ENCODE assay signal across 8 cellular contexts in genomic region chr3:57164217-57164605, GRCh38. TPM values are rescaled to one million over a fixed set of nuclear protein-coding genes. Genes with fewer than 3 reads are reported as not detected.
A peak's percentile ranks its signal among the peaks of the same experiment; 100 is the strongest.
DNase-seq lines count a peak whose midpoint lies in the region; TF ChIP-seq lines count a peak whose summit lies in the region.

No MANE protein-coding gene starts in this region.

- H3K9ac ChIP-seq in mucosa of stomach (ENCODE audit: low read length) = no peak overlapping the region

- no peaks in the 10 kb centered on the region for H3K9me3 ChIP-seq in mucosa of stomach (ENCODE audit: control insufficient read depth, low read length)

- H3K27me3 ChIP-seq in dorsolateral prefrontal cortex (peaks cover 0 to 12% (median 0%) of the 10 kb centered on the region in 45 donors), mucosa of stomach (ENCODE audit: control insufficient read depth, insufficient read depth, low read length) (peaks cover 27% of the 10 kb centered on the region)

- H3K4me3 ChIP-seq in dorsolateral prefrontal cortex (peak overlapping the region; percentile 60 to 92 (median 80)), mucosa of stomach (ENCODE audit: low read length) (peak overlapping the region; percentile 41), urinary bladder (ENCODE audit: low read depth, low read length) (peak overlapping the region; percentile 70)

- peaks cover 13% of the 10 kb centered on the region for H3K4me1 ChIP-seq in mucosa of stomach (ENCODE audit: control insufficient read depth, insufficient read depth, low read length)
- peaks cover 2% of the 10 kb centered on the region for H3K4me1 ChIP-seq in urinary bladder (ENCODE audit: insufficient read depth)

- H3K27ac ChIP-seq in dorsolateral prefrontal cortex (peak overlapping the region in 4 of 59 donors; percentile 33 to 75 (median 50)), urinary bladder (ENCODE audit: low read depth) (no peak overlapping the region)

- TF ChIP-seq CTCF in dorsolateral prefrontal cortex (IDR thresholded peaks at IDR 0.05 in 54 of 56, conservative IDR thresholded peaks at IDR 0.05 in 2 of 56; ENCODE audit: low read depth in 1 of 56, partially characterized antibody in 56 of 56) = no peak

- intact Hi-C loops in dorsolateral prefrontal cortex (cut with DNase I) = loop anchor here in 1 of 2 donors (2.0 kb wide), 1 partner anchor 65 kb away; no protein-coding TSS in a partner anchor

- 4% methylated on average over 28 of the region's 28 CpGs for WGBS in urinary bladder

- H3K36me3 ChIP-seq in mucosa of stomach (ENCODE audit: control insufficient read depth, insufficient read depth, low read length) (no peaks in the 10 kb centered on the region), urinary bladder (ENCODE audit: insufficient read depth) (no peaks in the 10 kb centered on the region)

- DNase-seq in CD1c-positive myeloid dendritic cell (ENCODE audit: extremely low spot score) (peak; percentile 40), RPMI7951 (ENCODE audit: low read depth) (peak; percentile 46), dorsolateral prefrontal cortex (peak in 3 of 10 donors; percentile 40 to 62 (median 42)), cerebellum (ENCODE audit: low spot score) (no peak), SHP77 treated with DMSO at 0.1 percent for 48 hours (lab: John Stamatoyannopoulos, UW) (no peak), NCI-H146 treated with DMSO at 0.1 percent for 48 hours (lab: John Stamatoyannopoulos, UW; ENCODE audit: unreplicated experiment) (no peak)

RNA-seq across cellular contexts. Expression of gene IL17RD, which starts 0.9 kb away (rescaled TPM):
- 8.8 and 18.7 TPM in 2 replicates for total RNA-seq in RPMI7951 (2014; rRNA removed; shearing (Covaris generic))
- 10 to 100 TPM in 34 of 120 experiments, 1 to 10 TPM in 86; 4.1 to 18.6 (median 8.8) TPM for total RNA-seq in dorsolateral prefrontal cortex
- total RNA-seq in urinary bladder = 33.4 TPM
- polyA plus RNA-seq in urinary bladder = 6.3 TPM
- 29.3 TPM for total RNA-seq in cerebellum

RNA-seq across cellular contexts. Expression of gene HESX1, which starts 35.6 kb away (rescaled TPM):
- 1.9 and 2.5 TPM in 2 replicates for total RNA-seq in RPMI7951 (2014; rRNA removed; shearing (Covaris generic))
- total RNA-seq in dorsolateral prefrontal cortex = 1 to 10 TPM in 54 of 120 experiments, under 1 TPM in 34, not detected in 32; 0.43 to 4.2 (median 1.1) TPM
- total RNA-seq in urinary bladder = 2.3 TPM
- polyA plus RNA-seq in urinary bladder = 1.1 TPM
- 0.27 TPM for total RNA-seq in cerebellum

Comparison
In these comparisons a context has a peak if more than half of its experiments do, and no peak if none do; other contexts are left out.
1. DNase-seq: peak in CD1c-positive myeloid dendritic cell (single experiment) and RPMI7951 (single experiment); none in cerebellum (single experiment), SHP77 treated with DMSO at 0.1 percent for 48 hours (single experiment) and NCI-H146 treated with DMSO at 0.1 percent for 48 hours (single experiment).
2. Peak in every context shown above with its lines, with median percentiles within 50 percentile points of each other: H3K4me3 ChIP-seq.